21 cellular contexts compared by ENCODE assay signal in genomic region chr15:60643490-60644040, GRCh38.
DNase-seq lines count a peak whose midpoint lies in the region; ATAC-seq, FAIRE-seq and TF ChIP-seq lines count a peak whose summit lies in the region.
"Had no signal": no experiment of that assay in that cellular context is flagged by ENCODE, and none has a peak within 500 bp of the region (broad histone marks: within the 10 kb centered on the region; RNA-seq: fewer than 3 reads in every experiment).

No MANE protein-coding gene starts in this region.

- H3K4me2 ChIP-seq in H9 (ENCODE audit: insufficient read depth, insufficient read length, low read length) (no peak overlapping the region), neural progenitor cell (peak overlapping the region; percentile 3)

- H3K27me3 ChIP-seq in H9 (ENCODE audit: insufficient read depth, low read length) (no peaks in the 10 kb centered on the region), WERI-Rb-1 (ENCODE audit: insufficient read depth, low read depth, severe bottlenecking) (no peaks in the 10 kb centered on the region), neural progenitor cell (no peaks in the 10 kb centered on the region)
- H3K27me3 ChIP-seq: BE2C had no signal

- peaks cover 64% of the 10 kb centered on the region in 2 experiments for H3K4me1 Mint-ChIP-seq in H9
- H3K4me1 Mint-ChIP-seq in endothelial cell (ENCODE audit: unreplicated experiment): peaks cover 24% of the 10 kb centered on the region
- H3K4me1 Mint-ChIP-seq in neural progenitor cell: peaks cover 29% of the 10 kb centered on the region
- H3K4me1 Mint-ChIP-seq in activated CD4-positive, alpha-beta T cell treated with anti-CD3 and anti-CD28 coated beads for 36 hours: peaks cover 8% of the 10 kb centered on the region
- H3K4me1 Mint-ChIP-seq: IgD-negative memory B cell had no signal

- H2BK12ac ChIP-seq in H9 (ENCODE audit: insufficient read length, low read depth, low read length): no peak overlapping the region

- H4K20me1 ChIP-seq in H9 (ENCODE audit: control insufficient read depth, insufficient read depth, insufficient read length): no peaks in the 10 kb centered on the region
- no peaks in the 10 kb centered on the region for H4K20me1 ChIP-seq in neural progenitor cell (ENCODE audit: low read depth)

- DNase-seq in H9 (no peak), WERI-Rb-1 (peak; percentile 21), endothelial cell (ENCODE audit: low spot score) (no peak), neural progenitor cell (ENCODE audit: low spot score) (no peak), H54 (ENCODE audit: insufficient read length, low spot score) (no peak)
- no peak for DNase-seq in activated T-cell treated with anti-CD3 and anti-CD28 coated beads, Interleukin-2, amount 50 U/mL, for 48 hours
- DNase-seq in activated CD4-positive, alpha-beta T cell treated with anti-CD3 and anti-CD28 coated beads for 36 hours: no peak
- DNase-seq: BE2C; CD4-positive, alpha-beta T cell; DMS53; Kasumi-1; MM.1S; NCI-H1092 treated with DMSO at 0.1 percent for 48 hours; NCI-H226; NCI-H524 treated with DMSO at 0.1 percent for 48 hours; NK-92 treated with Interleukin-12 subunit alpha and Interleukin-12 subunit beta, amount 100 ng/mL, for 24 hours; OCI-M1; RPMI8226; SIG-M5 had no signal

- no peak for TF ChIP-seq CTCF in H9 (conservative IDR thresholded peaks at IDR 0.05)
- no peak for TF ChIP-seq CTCF in WERI-Rb-1 (IDR thresholded peaks at IDR 0.05; ENCODE audit: low read depth, low read length)
- TF ChIP-seq CTCF in endothelial cell (IDR thresholded peaks at IDR 0.05; ENCODE audit: unreplicated experiment): no peak
- no peak for TF ChIP-seq CTCF in neural progenitor cell (IDR thresholded peaks at IDR 0.05)

- no peak overlapping the region for H2BK15ac ChIP-seq in H9 (ENCODE audit: low read depth, low read length)

- no peak overlapping the region for H3K9ac ChIP-seq in H9 (ENCODE audit: extremely low read depth, insufficient read length, low read length)
- H3K9ac ChIP-seq in neural progenitor cell: no peak overlapping the region

- H3T11ph ChIP-seq in H9 (ENCODE audit: low read length): no peak overlapping the region

- no peak overlapping the region for H2AK5ac ChIP-seq in H9 (ENCODE audit: insufficient read length, low read length)

- CTCF ChIA-PET in activated CD4-positive, alpha-beta T cell treated with anti-CD3 and anti-CD28 coated beads for 36 hours (lab: Charles Lee): interaction anchor here (0.6 to 1.7 kb wide), 3 partner anchors 28 to 695 kb away, joined by 3 to 5 read pairs (median 3); no protein-coding TSS in a partner anchor

- H3K18ac ChIP-seq in H9 (ENCODE audit: insufficient read length, low read depth, low read length): no peak overlapping the region

- H4K8ac ChIP-seq in H9 (replicated peaks; ENCODE audit: insufficient read length, low read depth, low read length): no peak overlapping the region

- peaks cover 11% of the 10 kb centered on the region for H3F3A ChIP-seq in neural progenitor cell (ENCODE audit: low read depth)

- H3K14ac ChIP-seq in H9 (ENCODE audit: insufficient read depth, low read length): no peak overlapping the region

- no peak overlapping the region for H3K23ac ChIP-seq in H9 (ENCODE audit: insufficient read length, low read depth, low read length)

- H3K36me3 Mint-ChIP-seq in H9 (ENCODE audit: insufficient read depth in 1 of 3, low read depth in 3 of 3) (no peaks in the 10 kb centered on the region), endothelial cell (ENCODE audit: low read depth, unreplicated experiment) (no peaks in the 10 kb centered on the region), neural progenitor cell (no peaks in the 10 kb centered on the region)
- no peaks in the 10 kb centered on the region for H3K36me3 Mint-ChIP-seq in activated CD4-positive, alpha-beta T cell treated with anti-CD3 and anti-CD28 coated beads for 36 hours (ENCODE audit: low read depth)

- peak overlapping the region; percentile 75 for H3K27ac ChIP-seq in H9 (ENCODE audit: insufficient read length, low read depth, low read length)
- no peak overlapping the region for H3K27ac ChIP-seq in WERI-Rb-1
- no peak overlapping the region for H3K27ac ChIP-seq in neural progenitor cell

- no peak overlapping the region for H2AFZ ChIP-seq in H9 (ENCODE audit: low read length)
- no peak overlapping the region for H2AFZ ChIP-seq in neural progenitor cell (replicated peaks)

- H3K36me3 ChIP-seq in WERI-Rb-1 (no peaks in the 10 kb centered on the region), neural progenitor cell (no peaks in the 10 kb centered on the region)
- H3K36me3 ChIP-seq: BE2C had no signal

- no peaks in the 10 kb centered on the region for H3K79me1 ChIP-seq in H9 (ENCODE audit: insufficient read depth, low read depth, low read length, poor library complexity, severe bottlenecking)

- H3K9me3 ChIP-seq in H9 (ENCODE audit: control insufficient read depth, low read depth, low read length): no peaks in the 10 kb centered on the region
- no peaks in the 10 kb centered on the region for H3K9me3 ChIP-seq in WERI-Rb-1 (ENCODE audit: severe bottlenecking)
- no peaks in the 10 kb centered on the region for H3K9me3 ChIP-seq in neural progenitor cell (ENCODE audit: low read depth)
- H3K9me3 ChIP-seq: BE2C had no signal

- peak overlapping the region; percentile 20 to 97 (median 62); a peak in 5 of 7 replicates for H3K27ac Mint-ChIP-seq in H9
- peak overlapping the region; percentile 10 for H3K27ac Mint-ChIP-seq in endothelial cell (ENCODE audit: unreplicated experiment)
- no peak overlapping the region for H3K27ac Mint-ChIP-seq in neural progenitor cell
- no peak overlapping the region for H3K27ac Mint-ChIP-seq in activated CD4-positive, alpha-beta T cell treated with anti-CD3 and anti-CD28 coated beads for 36 hours
- H3K27ac Mint-ChIP-seq: CD4-positive, alpha-beta T cell; IgD-negative memory B cell had no signal

- H3K79me2 ChIP-seq in H9 (ENCODE audit: insufficient read depth, low read length): no peaks in the 10 kb centered on the region
- H3K79me2 ChIP-seq in neural progenitor cell (ENCODE audit: low read depth): no peaks in the 10 kb centered on the region

- H4K5ac ChIP-seq in H9 (ENCODE audit: insufficient read length, low read depth, low read length): no peak overlapping the region

- no peak overlapping the region for H2BK120ac ChIP-seq in H9 (ENCODE audit: low read depth, low read length, poor library complexity, severe bottlenecking)

- no peak overlapping the region for H3K4ac ChIP-seq in H9 (ENCODE audit: low read depth, low read length)

- no peak overlapping the region for H2BK5ac ChIP-seq in H9 (ENCODE audit: insufficient read length, low read length)

- POLR2A ChIA-PET in activated CD4-positive, alpha-beta T cell treated with anti-CD3 and anti-CD28 coated beads for 36 hours (lab: Charles Lee): no interaction called here

- no peak overlapping the region for H2BK20ac ChIP-seq in H9 (ENCODE audit: low read depth, low read length, poor library complexity, severe bottlenecking)

- H3K9me3 Mint-ChIP-seq in H9 (no peaks in the 10 kb centered on the region), endothelial cell (ENCODE audit: unreplicated experiment) (no peaks in the 10 kb centered on the region), neural progenitor cell (no peaks in the 10 kb centered on the region)
- H3K9me3 Mint-ChIP-seq in activated CD4-positive, alpha-beta T cell treated with anti-CD3 and anti-CD28 coated beads for 36 hours (ENCODE audit: low read depth): no peaks in the 10 kb centered on the region
- H3K9me3 Mint-ChIP-seq: CD4-positive, alpha-beta T cell; IgD-negative memory B cell had no signal

- TF ChIP-seq POLR2A in H54 (IDR thresholded peaks at IDR 0.05; ENCODE audit: low read depth, low read length): no peak

- ATAC-seq in activated CD4-positive, alpha-beta T cell treated with anti-CD3 and anti-CD28 coated beads for 36 hours: no peak

- H3K4me1 ChIP-seq in H9 (ENCODE audit: insufficient read depth, low read length): peaks cover 18% of the 10 kb centered on the region; the same call in 1 of the 2 replicates
- peaks cover 28% of the 10 kb centered on the region for H3K4me1 ChIP-seq in neural progenitor cell
- H3K4me1 ChIP-seq: BE2C had no signal

- no peak for FAIRE-seq in H54 (lab: Jason Lieb, UNC)
- FAIRE-seq: GM19239 had no signal

- intact Hi-C loops in activated CD4-positive, alpha-beta T cell treated with anti-CD3 and anti-CD28 coated beads for 36 hours (cut with DNase I, micrococcal nuclease): no loop called here

- H3K56ac ChIP-seq in H9 (ENCODE audit: insufficient read length, low read depth, low read length): no peak overlapping the region

- H3K4me3 ChIP-seq in WERI-Rb-1 (ENCODE audit: low read depth, low read length) (no peak overlapping the region), neural progenitor cell (no peak overlapping the region)

- H3K4me3 Mint-ChIP-seq in H9: no peak overlapping the region
- H3K4me3 Mint-ChIP-seq in endothelial cell (ENCODE audit: unreplicated experiment): no peak overlapping the region
- no peak overlapping the region for H3K4me3 Mint-ChIP-seq in neural progenitor cell
- no peak overlapping the region for H3K4me3 Mint-ChIP-seq in activated CD4-positive, alpha-beta T cell treated with anti-CD3 and anti-CD28 coated beads for 36 hours
- H3K4me3 Mint-ChIP-seq: CD4-positive, alpha-beta T cell; IgD-negative memory B cell had no signal

- H3K27me3 Mint-ChIP-seq in H9 (ENCODE audit: low read depth): no peaks in the 10 kb centered on the region
- peaks cover 2% of the 10 kb centered on the region for H3K27me3 Mint-ChIP-seq in endothelial cell (ENCODE audit: unreplicated experiment)
- no peaks in the 10 kb centered on the region for H3K27me3 Mint-ChIP-seq in neural progenitor cell (ENCODE audit: insufficient read depth, low read depth)
- no peaks in the 10 kb centered on the region for H3K27me3 Mint-ChIP-seq in activated CD4-positive, alpha-beta T cell treated with anti-CD3 and anti-CD28 coated beads for 36 hours
- H3K27me3 Mint-ChIP-seq: CD4-positive, alpha-beta T cell; IgD-negative memory B cell had no signal

- H4K91ac ChIP-seq in H9 (ENCODE audit: insufficient read length, low read depth, low read length): no peak overlapping the region

- no CpG with 5 or more reads among the region's 2 CpGs for WGBS in H9 (ENCODE audit: extremely low coverage, insufficient read length, low lambda C conversion rate)

- no peaks in the 10 kb centered on the region for H3K23me2 ChIP-seq in H9 (ENCODE audit: insufficient read length, low read depth, low read length, poor library complexity, severe bottlenecking)

Comparison
In these comparisons a context has a peak if more than half of its experiments do, and no peak if none do; other contexts are left out.
1. H3K27ac Mint-ChIP-seq: peak in H9 (3 of 3) and endothelial cell (single experiment); none in neural progenitor cell (single experiment) and activated CD4-positive, alpha-beta T cell treated with anti-CD3 and anti-CD28 coated beads for 36 hours (single experiment).